ENCODE assay signal across 8 cellular contexts in genomic region chr5:138492552-138493045, GRCh38. TPM values are rescaled to one million over a fixed set of nuclear protein-coding genes. Genes with fewer than 3 reads are reported as not detected.
DNase-seq lines count a peak whose midpoint lies in the region; ATAC-seq and TF ChIP-seq lines count a peak whose summit lies in the region.

No MANE protein-coding gene starts in this region.

- H3K27ac ChIP-seq in iPS DF 6.9 (ENCODE audit: low read length), result no peak overlapping the region
- H3K27ac ChIP-seq in skin epidermis, result peak overlapping the region in 20 of 21 experiments; percentile 8 to 92 (median 84)

- POLR2A ChIA-PET in activated B cell treated with CpG ODN at 0.5 μM for 24 hours (lab: Charles Lee), result interaction anchor here (0.6 to 0.8 kb wide), 6 partner anchors 11 to 51 kb away, joined by 3 to 6 read pairs (median 4); partner anchors contain the start of gene ETF1

- no peaks in the 10 kb centered on the region for H3K9me3 Mint-ChIP-seq in activated B cell treated with CpG ODN at 0.5 μM for 24 hours

- H3K27ac Mint-ChIP-seq in activated B cell treated with CpG ODN at 0.5 μM for 24 hours, result peak overlapping the region; percentile 50

- TF ChIP-seq CTCF in activated B cell treated with CpG ODN at 0.5 μM for 24 hours (IDR thresholded peaks at IDR 0.05), result no peak

- in situ Hi-C loops in HAP-1 (cut with MboI; ENCODE audit: low sequenced_read_pairs), result no loop called here

- H3K4me1 Mint-ChIP-seq in activated B cell treated with CpG ODN at 0.5 μM for 24 hours, result peaks cover 4% of the 10 kb centered on the region

- peak overlapping the region; percentile 48 for H3K4me3 ChIP-seq in HAP-1
- H3K4me3 ChIP-seq in iPS DF 6.9 (ENCODE audit: low read length), result peak overlapping the region; percentile 44; the same call in 1 of the 2 replicates
- peak overlapping the region; percentile 34 to 59 (median 41) for H3K4me3 ChIP-seq in skin epidermis

- H3K9me3 ChIP-seq in HAP-1 (no peaks in the 10 kb centered on the region), iPS DF 6.9 (ENCODE audit: control insufficient read depth, insufficient read depth, low read length) (no peaks in the 10 kb centered on the region)

- H3K4me1 ChIP-seq in HAP-1 (peaks cover 17% of the 10 kb centered on the region), iPS DF 6.9 (ENCODE audit: control insufficient read depth, insufficient read depth, low read length) (peaks cover 11% of the 10 kb centered on the region)

- H3K36me3 ChIP-seq in HAP-1 (replicated peaks) (no peaks in the 10 kb centered on the region), iPS DF 6.9 (ENCODE audit: control insufficient read depth, insufficient read depth, low read length) (no peaks in the 10 kb centered on the region)

- WGBS in iPS DF 6.9 (ENCODE audit: insufficient coverage, insufficient read length), result no CpG with 5 or more reads among the region's 10 CpGs

- peaks cover 24% of the 10 kb centered on the region for H3K27me3 Mint-ChIP-seq in activated B cell treated with CpG ODN at 0.5 μM for 24 hours

- CTCF ChIA-PET in activated B cell treated with CpG ODN at 0.5 μM for 24 hours (lab: Charles Lee), result interaction anchor here (1.5 kb wide), 1 partner anchor 28 kb away, joined by 9 read pairs; the partner anchor contains the start of gene EGR1

- intact Hi-C loops in activated B cell treated with CpG ODN at 0.5 μM for 24 hours (cut with micrococcal nuclease), result loop anchor here (1.0 kb wide), 3 partner anchors 27 to 83 kb away; partner anchors contain the start of genes EGR1, ETF1 and HSPA9

- peak overlapping the region; percentile 87 for H3K4me3 Mint-ChIP-seq in activated B cell treated with CpG ODN at 0.5 μM for 24 hours

- no peaks in the 10 kb centered on the region for H3K36me3 Mint-ChIP-seq in activated B cell treated with CpG ODN at 0.5 μM for 24 hours (ENCODE audit: low read depth)

- DNase-seq in HAP-1 (ENCODE audit: low spot score in 2 of 2), result no peak
- DNase-seq in activated B cell treated with CpG ODN at 0.5 μM for 24 hours, result no peak
- no peak for DNase-seq in iPS DF 6.9 (ENCODE audit: low read depth, low spot score)
- DNase-seq in AG20443 (ENCODE audit: low spot score), result no peak
- no peak for DNase-seq in stimulated activated CD4-positive, alpha-beta T cell treated with anti-CD3 and anti-CD28 coated beads, Interleukin-15, amount 100 ng/mL, for 24 hours
- no peak for DNase-seq in EL

- ATAC-seq in activated B cell treated with CpG ODN at 0.5 μM for 24 hours (ENCODE audit: low read depth) (no peak), GM18868 (IDR thresholded peaks at IDR 0.05; ENCODE audit: unreplicated experiment) (no peak)

- H3K27me3 ChIP-seq in HAP-1 (ENCODE audit: low read depth) (no peaks in the 10 kb centered on the region), iPS DF 6.9 (ENCODE audit: control insufficient read depth, insufficient read depth, low read length) (peaks cover 7% of the 10 kb centered on the region; the same call in 1 of the 2 replicates)

RNA-seq across cellular contexts. Expression of gene EGR1, which starts 27.3 kb away (rescaled TPM):
- 10.9 and 14.2 TPM in 2 replicates for total RNA-seq in activated B cell treated with CpG ODN at 0.5 μM for 24 hours

RNA-seq across cellular contexts. Expression of gene ETF1, which starts 50.4 kb away (rescaled TPM):
- total RNA-seq in activated B cell treated with CpG ODN at 0.5 μM for 24 hours, result 95.7 and 99.6 TPM in 2 replicates

RNA-seq across cellular contexts. Expression of gene REEP2, which starts 53.7 kb away (rescaled TPM):
- 0.42 TPM in 1 of 2 replicates, not detected in the other for total RNA-seq in activated B cell treated with CpG ODN at 0.5 μM for 24 hours
